Comparison of ENCODE assay signal across 15 cellular contexts in the genomic region with DNA sequence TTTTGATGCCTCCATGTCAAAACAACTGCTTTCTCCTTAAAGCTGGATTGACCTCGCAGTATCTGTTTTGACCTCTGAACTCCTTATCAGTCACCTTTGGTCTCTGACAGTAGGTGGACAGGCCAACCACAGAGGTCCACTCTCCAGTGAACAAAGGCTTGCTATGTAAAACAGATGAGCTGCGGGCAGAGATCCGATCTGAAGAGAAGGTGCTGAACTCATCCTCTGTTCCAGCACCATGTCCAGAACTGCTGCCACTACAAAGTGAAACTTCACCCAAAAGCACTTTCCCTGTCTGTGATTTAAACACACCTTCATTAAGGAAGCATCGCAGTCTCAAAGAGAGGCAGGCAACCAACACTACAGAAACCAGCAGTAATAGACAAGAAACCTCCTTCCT.
DNase-seq lines count a peak whose midpoint lies in the region; ATAC-seq and TF ChIP-seq lines count a peak whose summit lies in the region.
"Had no signal": no experiment of that assay in that cellular context is flagged by ENCODE, and none has a peak within 500 bp of the region (broad histone marks: within the 10 kb centered on the region; RNA-seq: fewer than 3 reads in every experiment).

No MANE protein-coding gene starts in this region.

- 59% methylated on average over 4 of the region's 4 CpGs; no CpG with 5 or more reads in 1 of the 2 donors for WGBS in gastroesophageal sphincter (ENCODE audit: low coverage in 1 of 2), 2 donors

- intact Hi-C loops in natural killer cell (cut with micrococcal nuclease) = loop anchor here (5.0 kb wide), 1 partner anchor 33 kb away; no protein-coding TSS in a partner anchor

- H3K36me3 Mint-ChIP-seq in IgD-negative memory B cell (peaks cover 4% of the 10 kb centered on the region), natural killer cell (no peaks in the 10 kb centered on the region)

- TF ChIP-seq CTCF in gastroesophageal sphincter (IDR thresholded peaks at IDR 0.05) = no peak
- no peak for TF ChIP-seq CTCF in natural killer cell (IDR thresholded peaks at IDR 0.05)
- TF ChIP-seq CTCF in foreskin keratinocyte (conservative IDR thresholded peaks at IDR 0.05) = no peak
- TF ChIP-seq CTCF in RWPE1 (conservative IDR thresholded peaks at IDR 0.05; ENCODE audit: low read depth) = no peak

- CTCF ChIA-PET in RWPE1 (lab: Yijun Ruan, JAX) = interaction anchor here (0.6 kb wide), 1 partner anchor 46 kb away, joined by 3 read pairs; no protein-coding TSS in a partner anchor

- TF ChIP-seq POLR2A in gastroesophageal sphincter (IDR thresholded peaks at IDR 0.05) = no peak

- peaks cover 0 to 34% (median 5%) of the 10 kb centered on the region in 3 donors for H3K4me1 ChIP-seq in gastroesophageal sphincter
- peaks cover 8% of the 10 kb centered on the region for H3K4me1 ChIP-seq in foreskin keratinocyte

- peak overlapping the region; percentile 67 to 85 (median 83) for H3K27ac Mint-ChIP-seq in IgD-negative memory B cell
- H3K27ac Mint-ChIP-seq in natural killer cell = peak overlapping the region; percentile 56 to 78
- H3K27ac Mint-ChIP-seq: activated naive CD8-positive, alpha-beta T cell treated with anti-CD3 and anti-CD28 coated beads, Interleukin-2, amount 10 ng/mL, durations not matched to agents 7 days and 5 days; nephron had no signal

- DNase-seq in Ammon's horn (ENCODE audit: low spot score) (peak; percentile 8), natural killer cell (no peak), foreskin keratinocyte (no peak), RWPE1 (ENCODE audit: low spot score) (no peak), T-helper 1 cell (no peak)
- no peak for DNase-seq in stimulated activated CD4-positive, alpha-beta T cell treated with anti-CD3 and anti-CD28 coated beads, Interleukin-12 subunit alpha, Interleukin-12 subunit beta, amount 100 ng/mL, for 4 hours
- DNase-seq: activated CD4-positive, alpha-beta T cell treated with anti-CD3 and anti-CD28 coated beads, Interleukin-2, amount 50 U/mL, for 48 hours; activated naive CD8-positive, alpha-beta T cell treated with anti-CD3 and anti-CD28 coated beads, Interleukin-2, amount 10 ng/mL, durations not matched to agents 7 days and 5 days; BE2C; NCI-H1048; T1000 had no signal

- H3K4me3 Mint-ChIP-seq in IgD-negative memory B cell = peak overlapping the region in 2 of 4 donors; percentile 13 to 42
- no peak overlapping the region for H3K4me3 Mint-ChIP-seq in natural killer cell
- H3K4me3 Mint-ChIP-seq: activated naive CD8-positive, alpha-beta T cell treated with anti-CD3 and anti-CD28 coated beads, Interleukin-2, amount 10 ng/mL, durations not matched to agents 7 days and 5 days; nephron had no signal

- H3K9me3 ChIP-seq in gastroesophageal sphincter = no peaks in the 10 kb centered on the region
- H3K9me3 ChIP-seq: BE2C had no signal

- POLR2A ChIA-PET in RWPE1 (lab: Yijun Ruan, JAX; ENCODE audit: low non-redundant PET) = no interaction called here

- H3K9me3 Mint-ChIP-seq in IgD-negative memory B cell (no peaks in the 10 kb centered on the region), natural killer cell (no peaks in the 10 kb centered on the region)
- H3K9me3 Mint-ChIP-seq: activated naive CD8-positive, alpha-beta T cell treated with anti-CD3 and anti-CD28 coated beads, Interleukin-2, amount 10 ng/mL, durations not matched to agents 7 days and 5 days; nephron had no signal

- H3K4me1 Mint-ChIP-seq in IgD-negative memory B cell (peaks cover 25 to 48% (median 35%) of the 10 kb centered on the region in 3 donors), natural killer cell (peaks cover 40 to 42% of the 10 kb centered on the region in 2 donors)

- ATAC-seq in gastroesophageal sphincter = no peak
- peak in 1 of 3 donors; percentile 43 for ATAC-seq in natural killer cell
- ATAC-seq in foreskin keratinocyte = no peak
- ATAC-seq: HCT116 had no signal

- H3K27ac ChIP-seq in gastroesophageal sphincter (peak overlapping the region in 3 of 4 donors; percentile 15 to 53 (median 44)), foreskin keratinocyte (no peak overlapping the region), RWPE1 (no peak overlapping the region)

- H3K36me3 ChIP-seq in gastroesophageal sphincter = peaks cover 0 to 3% of the 10 kb centered on the region in 2 donors
- H3K36me3 ChIP-seq: BE2C had no signal

- H3K27me3 Mint-ChIP-seq in IgD-negative memory B cell (no peaks in the 10 kb centered on the region), natural killer cell (ENCODE audit: low read depth in 2 of 2) (no peaks in the 10 kb centered on the region)
- H3K27me3 Mint-ChIP-seq: activated naive CD8-positive, alpha-beta T cell treated with anti-CD3 and anti-CD28 coated beads, Interleukin-2, amount 10 ng/mL, durations not matched to agents 7 days and 5 days had no signal

- H3K27me3 ChIP-seq in gastroesophageal sphincter (no peaks in the 10 kb centered on the region), foreskin keratinocyte (no peaks in the 10 kb centered on the region)
- H3K27me3 ChIP-seq: BE2C had no signal

- H3K4me3 ChIP-seq in gastroesophageal sphincter = no peak overlapping the region

- no peak for TF ChIP-seq EP300 in gastroesophageal sphincter (IDR thresholded peaks at IDR 0.05)

Comparison
In these comparisons a context has a peak if more than half of its experiments do, and no peak if none do; other contexts are left out.
1. H3K27ac ChIP-seq: peak in gastroesophageal sphincter (3 of 4); none in foreskin keratinocyte (single experiment) and RWPE1 (single experiment).